Comparison of ENCODE assay signal across 12 cellular contexts in the genomic region with DNA sequence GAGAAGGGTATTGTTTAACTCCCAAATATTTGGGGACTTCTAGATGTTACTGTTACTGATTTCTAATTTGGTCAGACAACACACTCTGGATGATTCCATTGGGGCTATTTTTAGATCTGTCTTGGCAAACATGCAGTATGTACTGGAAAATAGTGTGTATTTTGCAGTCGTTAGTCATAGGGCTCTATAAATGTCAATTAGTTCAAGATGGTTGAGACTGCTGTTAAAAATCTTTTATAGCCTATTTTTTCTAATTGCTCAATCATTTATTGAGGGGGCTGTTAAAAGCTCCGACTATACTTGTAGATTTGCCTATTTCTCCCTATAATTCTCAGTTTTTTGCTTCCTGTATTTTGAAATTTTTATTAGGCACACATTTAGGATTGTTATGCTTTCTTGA. TPM values are rescaled to one million over a fixed set of nuclear protein-coding genes. Genes with fewer than 3 reads are reported as not detected.
A peak's percentile ranks its signal among the peaks of the same experiment; 100 is the strongest.
DNase-seq lines count a peak whose midpoint lies in the region; ATAC-seq and TF ChIP-seq lines count a peak whose summit lies in the region.
"Had no signal": no experiment of that assay in that cellular context is flagged by ENCODE, and none has a peak within 500 bp of the region (broad histone marks: within the 10 kb centered on the region; RNA-seq: fewer than 3 reads in every experiment).

No MANE protein-coding gene starts in this region.

- H3K9me3 ChIP-seq in OCI-LY7 (ENCODE audit: low read length) = no peaks in the 10 kb centered on the region
- H3K9me3 ChIP-seq in fibroblast of lung (ENCODE audit: control insufficient read depth, insufficient read depth, low read depth, low read length) = no peaks in the 10 kb centered on the region

- peaks cover 39% of the 10 kb centered on the region for H3K4me1 Mint-ChIP-seq in osteocyte (ENCODE audit: unreplicated experiment)
- H3K4me1 Mint-ChIP-seq: activated CD4-positive, alpha-beta memory T cell treated with anti-CD3 and anti-CD28 coated beads, Interleukin-2, amount 10 ng/mL, durations not matched to agents 7 days and 5 days had no signal

- H3K79me2 ChIP-seq in OCI-LY7 (ENCODE audit: insufficient read depth, low read depth, low read length) (peaks cover 13% of the 10 kb centered on the region; the same call in 1 of the 2 replicates), fibroblast of lung (ENCODE audit: control insufficient read depth, insufficient read depth, low read length) (peaks cover 21% of the 10 kb centered on the region)

- H3K4me1 ChIP-seq in OCI-LY7 (ENCODE audit: insufficient read depth, low read length, poor library complexity, severe bottlenecking) (no peaks in the 10 kb centered on the region), fibroblast of lung (ENCODE audit: control insufficient read depth, extremely low read depth, insufficient read depth, low read length) (peaks cover 15% of the 10 kb centered on the region)

- no peak for TF ChIP-seq CTCF in AG04449 (IDR thresholded peaks at IDR 0.05; ENCODE audit: insufficient read depth, low read length, missing control alignments)
- no peak for TF ChIP-seq CTCF in OCI-LY7 (conservative IDR thresholded peaks at IDR 0.05; ENCODE audit: low read length)
- no peak for TF ChIP-seq CTCF in fibroblast of lung (conservative IDR thresholded peaks at IDR 0.05 in 1 of 2, IDR thresholded peaks at IDR 0.05 in 1 of 2; ENCODE audit: low read depth in 1 of 2, low read length in 2 of 2)
- TF ChIP-seq CTCF in osteocyte (IDR thresholded peaks at IDR 0.05) = no peak

- no peaks in the 10 kb centered on the region for H3K9me3 Mint-ChIP-seq in osteocyte (ENCODE audit: unreplicated experiment)
- H3K9me3 Mint-ChIP-seq: activated CD4-positive, alpha-beta memory T cell treated with anti-CD3 and anti-CD28 coated beads, Interleukin-2, amount 10 ng/mL, durations not matched to agents 7 days and 5 days; activated naive CD8-positive, alpha-beta T cell treated with anti-CD3 and anti-CD28 coated beads, Interleukin-2, amount 50 U/mL, for 24 hours; CD4-positive, CD25-positive, alpha-beta regulatory T cell had no signal

- H3K4me3 Mint-ChIP-seq in osteocyte (ENCODE audit: unreplicated experiment) = no peak overlapping the region
- H3K4me3 Mint-ChIP-seq: activated CD4-positive, alpha-beta memory T cell treated with anti-CD3 and anti-CD28 coated beads, Interleukin-2, amount 10 ng/mL, durations not matched to agents 7 days and 5 days; activated naive CD8-positive, alpha-beta T cell treated with anti-CD3 and anti-CD28 coated beads, Interleukin-2, amount 50 U/mL, for 24 hours; CD4-positive, CD25-positive, alpha-beta regulatory T cell had no signal

- H3K27me3 Mint-ChIP-seq in osteocyte (ENCODE audit: unreplicated experiment) = no peaks in the 10 kb centered on the region
- H3K27me3 Mint-ChIP-seq: activated CD4-positive, alpha-beta memory T cell treated with anti-CD3 and anti-CD28 coated beads, Interleukin-2, amount 10 ng/mL, durations not matched to agents 7 days and 5 days; activated naive CD8-positive, alpha-beta T cell treated with anti-CD3 and anti-CD28 coated beads, Interleukin-2, amount 50 U/mL, for 24 hours; CD4-positive, CD25-positive, alpha-beta regulatory T cell had no signal

- H3K4me3 ChIP-seq in AG04449 (ENCODE audit: low read depth, low read length) = no peak overlapping the region
- no peak overlapping the region for H3K4me3 ChIP-seq in OCI-LY7 (ENCODE audit: low read depth, low read length, poor library complexity, severe bottlenecking)
- no peak overlapping the region for H3K4me3 ChIP-seq in fibroblast of lung (replicated peaks in 1 of 4; ENCODE audit: control extremely low read depth in 1 of 4, insufficient read depth in 1 of 4, low read depth in 3 of 4, low read length in 4 of 4)

- no peak overlapping the region for H3K9ac ChIP-seq in fibroblast of lung (ENCODE audit: insufficient read depth, low read length)

- H3K4me2 ChIP-seq in OCI-LY7 (ENCODE audit: low read length) (no peak overlapping the region), fibroblast of lung (ENCODE audit: extremely low read depth, insufficient read depth, low read length) (peak overlapping the region; percentile 37)

- H4K20me1 ChIP-seq in OCI-LY7 (ENCODE audit: insufficient read depth, low read length) (no peaks in the 10 kb centered on the region), fibroblast of lung (ENCODE audit: control insufficient read depth, extremely low read depth, insufficient read depth, low read length) (no peaks in the 10 kb centered on the region)

- no peak for ATAC-seq in HG03280 (IDR thresholded peaks at IDR 0.05; ENCODE audit: unreplicated experiment)
- no peak for ATAC-seq in GM19467 (IDR thresholded peaks at IDR 0.05; ENCODE audit: unreplicated experiment)
- ATAC-seq: activated naive CD8-positive, alpha-beta T cell treated with anti-CD3 and anti-CD28 coated beads, Interleukin-2, amount 50 U/mL, for 24 hours had no signal

- peak; percentile 59 for DNase-seq in AG04449 (ENCODE audit: low read depth, low spot score)
- no peak for DNase-seq in OCI-LY7 (ENCODE audit: low spot score)
- peak; percentile 78 to 80 for DNase-seq in fibroblast of lung (ENCODE audit: low read depth in 2 of 2)
- DNase-seq in osteocyte (ENCODE audit: extremely low spot score, unreplicated experiment) = no peak
- DNase-seq in NCI-H345 treated with DMSO at 0.1 percent for 48 hours (lab: John Stamatoyannopoulos, UW; ENCODE audit: unreplicated experiment) = no peak
- DNase-seq in NCI-H1930 (lab: John Stamatoyannopoulos, UW) = no peak
- DNase-seq: activated CD4-positive, alpha-beta memory T cell treated with anti-CD3 and anti-CD28 coated beads, Interleukin-2, amount 10 ng/mL, durations not matched to agents 7 days and 5 days; activated naive CD8-positive, alpha-beta T cell treated with anti-CD3 and anti-CD28 coated beads, Interleukin-2, amount 50 U/mL, for 24 hours; CD4-positive, CD25-positive, alpha-beta regulatory T cell; NCI-H2171 treated with DMSO at 0.1 percent for 48 hours had no signal

- POLR2A ChIA-PET in AG04449 (lab: Yijun Ruan, JAX) = no interaction called here
- POLR2A ChIA-PET in OCI-LY7 (lab: Charles Lee) = no interaction called here

- H3K9me2 ChIP-seq in OCI-LY7 (ENCODE audit: insufficient read depth, low read length) = no peaks in the 10 kb centered on the region

- H2AFZ ChIP-seq in OCI-LY7 (ENCODE audit: low read length) (no peak overlapping the region), fibroblast of lung (ENCODE audit: low read length) (no peak overlapping the region)

- H3K36me3 ChIP-seq in OCI-LY7 (ENCODE audit: insufficient read depth, low read length) (peaks cover 90% of the 10 kb centered on the region), fibroblast of lung (ENCODE audit: control insufficient read depth, insufficient read depth, low read length) (peaks cover 13% of the 10 kb centered on the region)

- CTCF ChIA-PET in AG04449 (lab: Yijun Ruan, JAX) (interaction anchor here (1.1 to 12.8 kb wide), 7 partner anchors 16 to 111 kb away, joined by 3 to 151 read pairs (median 8); a partner anchor contains a TSS), OCI-LY7 (lab: Charles Lee; ENCODE audit: unreplicated experiment) (no interaction called here)

- TSS peak; percentile 15 for BruUV-seq in OCI-LY7 (replicated peaks; lab: Mats Ljungman, UMichigan)

- intact Hi-C loops in OCI-LY7 (cut with micrococcal nuclease; ENCODE audit: unreplicated experiment) = no loop called here

- peaks cover 31% of the 10 kb centered on the region for H3K36me3 Mint-ChIP-seq in osteocyte (ENCODE audit: unreplicated experiment)

- no peaks in the 10 kb centered on the region for H3K27me3 ChIP-seq in fibroblast of lung (ENCODE audit: control insufficient read depth, insufficient read depth, low read length)

- H3K27ac ChIP-seq in OCI-LY7 (ENCODE audit: low read depth, low read length, poor library complexity, severe bottlenecking) (no peak overlapping the region), fibroblast of lung (ENCODE audit: insufficient read depth, low read length) (peak overlapping the region; percentile 59)

- H3K27ac Mint-ChIP-seq in osteocyte (ENCODE audit: unreplicated experiment) = peak overlapping the region; percentile 86
- H3K27ac Mint-ChIP-seq: activated naive CD8-positive, alpha-beta T cell treated with anti-CD3 and anti-CD28 coated beads, Interleukin-2, amount 50 U/mL, for 24 hours; CD4-positive, CD25-positive, alpha-beta regulatory T cell had no signal

RNA-seq across cellular contexts. Expression of a gene that starts 31.4 kb away (rescaled TPM):
- total RNA-seq in OCI-LY7 (2014; rRNA removed; shearing (Covaris generic)) = 110 and 118 TPM in 2 replicates
- total RNA-seq in OCI-LY7 (2022) = 103 and 105 TPM in 2 replicates
- 35.2 and 46.9 TPM in 2 replicates for total RNA-seq in fibroblast of lung
- polyA plus RNA-seq in fibroblast of lung = 94.1 and 123 TPM in 2 replicates
- 60.5 and 77.7 TPM in 2 replicates for polyA plus RNA-seq in fibroblast of lung (2012)
- 152 and 183 TPM in 2 replicates for polyA minus RNA-seq in fibroblast of lung (ENCODE audit: low replicate concordance)
- 79.5 and 86.0 TPM in 2 replicates for total RNA-seq in osteocyte

RNA-seq across cellular contexts. Expression of a gene that starts 35.1 kb away (rescaled TPM):
- total RNA-seq in OCI-LY7 (2014; rRNA removed; shearing (Covaris generic)) = 0.09 TPM in 1 of 2 replicates, not detected in the other
- total RNA-seq in OCI-LY7 (2022) (0.10 TPM in 1 of 2 replicates, not detected in the other), fibroblast of lung (13.4 and 17.2 TPM in 2 replicates), osteocyte (34.5 and 35.0 TPM in 2 replicates)
- polyA plus RNA-seq in fibroblast of lung = 1.9 and 4.8 TPM in 2 replicates
- polyA plus RNA-seq in fibroblast of lung (2012) = 3.3 and 10.0 TPM in 2 replicates
- 2.0 and 5.3 TPM in 2 replicates for polyA minus RNA-seq in fibroblast of lung (ENCODE audit: low replicate concordance)
- total RNA-seq: activated CD4-positive, alpha-beta memory T cell treated with anti-CD3 and anti-CD28 coated beads, Interleukin-2, amount 10 ng/mL, durations not matched to agents 7 days and 5 days; CD4-positive, CD25-positive, alpha-beta regulatory T cell had no signal
- polyA plus RNA-seq: CD4-positive, CD25-positive, alpha-beta regulatory T cell had no signal

RNA-seq across cellular contexts. Expression of a gene that starts 50.5 kb away (rescaled TPM):
- 1.0 and 1.5 TPM in 2 replicates for total RNA-seq in OCI-LY7 (2014; rRNA removed; shearing (Covaris generic))
- total RNA-seq in OCI-LY7 (2022) = 4.3 and 4.9 TPM in 2 replicates
- under 0.01 and 0.17 TPM in 2 replicates for total RNA-seq in fibroblast of lung
- polyA plus RNA-seq in fibroblast of lung = 0.01 and 0.07 TPM in 2 replicates
- polyA plus RNA-seq in fibroblast of lung (2012) = 0.05 TPM in 1 of 2 replicates, not detected in the other
- not detected in 2 replicates for polyA minus RNA-seq in fibroblast of lung (ENCODE audit: low replicate concordance)
- 0.11 TPM in 1 of 2 replicates, not detected in the other for total RNA-seq in osteocyte
- total RNA-seq: activated CD4-positive, alpha-beta memory T cell treated with anti-CD3 and anti-CD28 coated beads, Interleukin-2, amount 10 ng/mL, durations not matched to agents 7 days and 5 days; CD4-positive, CD25-positive, alpha-beta regulatory T cell had no signal
- polyA plus RNA-seq: CD4-positive, CD25-positive, alpha-beta regulatory T cell had no signal

Comparison
In these comparisons a context has a peak if more than half of its experiments do, and no peak if none do; other contexts are left out.
1. DNase-seq: peak in AG04449 (single experiment) and fibroblast of lung (2 of 2); none in OCI-LY7 (single experiment), osteocyte (single experiment), NCI-H345 treated with DMSO at 0.1 percent for 48 hours (single experiment) and NCI-H1930 (0 of 2).
2. RNA of a gene that starts 35.1 kb away (total RNA-seq): 34.5 to 35.0 TPM in osteocyte and 13.4 to 17.2 TPM in fibroblast of lung; 0.09 to 0.10 TPM in OCI-LY7; every median in the first group is over 10 times any median in the second.